In genomic region chr5:160133918-160134304, GRCh38 we compare ENCODE assay signal across 16 cellular contexts. TPM values are rescaled to one million over a fixed set of nuclear protein-coding genes. Genes with fewer than 3 reads are reported as not detected.
A peak's percentile ranks its signal among the peaks of the same experiment; 100 is the strongest.
DNase-seq lines count a peak whose midpoint lies in the region; ATAC-seq, FAIRE-seq and TF ChIP-seq lines count a peak whose summit lies in the region.
"Had no signal": no experiment of that assay in that cellular context is flagged by ENCODE, and none has a peak within 500 bp of the region (broad histone marks: within the 10 kb centered on the region; RNA-seq: fewer than 3 reads in every experiment).

No MANE protein-coding gene starts in this region.

- CTCF ChIA-PET in endothelial cell of umbilical vein (lab: Charles Lee) = interaction anchor here (1.0 to 2.0 kb wide), 5 partner anchors 53 to 257 kb away, joined by 3 to 10 read pairs (median 6); no protein-coding TSS in a partner anchor

- peak; percentile 13 to 26 for ATAC-seq in upper lobe of left lung (ENCODE audit: low FRiP score in 2 of 2)
- ATAC-seq in GM18520 (IDR thresholded peaks at IDR 0.05; ENCODE audit: unreplicated experiment) = no peak
- ATAC-seq: activated CD4-positive, CD25-positive, alpha-beta regulatory T cell treated with anti-CD3 and anti-CD28 coated beads, Interleukin-2, amount 50 U/mL, for 24 hours; natural killer cell treated with Interleukin-12 subunit alpha and Interleukin-12 subunit beta and Interleukin-15 and Interleukin-18, amount 100 ng/mL, for 72 hours had no signal

- H3K36me3 ChIP-seq in HUES64 (ENCODE audit: insufficient read depth, low read length) = no peaks in the 10 kb centered on the region
- no peaks in the 10 kb centered on the region for H3K36me3 ChIP-seq in endothelial cell of umbilical vein (ENCODE audit: control insufficient read depth in 2 of 2, extremely low read depth in 1 of 2, insufficient read depth in 2 of 2, low read length in 2 of 2)
- H3K36me3 ChIP-seq in mesendoderm (ENCODE audit: control insufficient read depth, insufficient read depth, low read length) = no peaks in the 10 kb centered on the region
- no peaks in the 10 kb centered on the region for H3K36me3 ChIP-seq in upper lobe of left lung
- H3K36me3 ChIP-seq: gastrocnemius medialis, stomach had no signal

- 8% methylated on average over 4 of the region's 7 CpGs for WGBS in HUES64
- WGBS in mesendoderm (ENCODE audit: extremely low coverage, insufficient coverage, low lambda C conversion rate) = no CpG with 5 or more reads among the region's 7 CpGs
- 51 to 83% methylated on average over 2 to 7 of the region's 7 CpGs for WGBS in upper lobe of left lung, 2 donors

- H3K4me3 ChIP-seq in HUES64 (ENCODE audit: low read length) (no peak overlapping the region), endothelial cell of umbilical vein (replicated peaks in 1 of 3; ENCODE audit: insufficient read depth in 1 of 3, low read depth in 1 of 3, low read length in 3 of 3) (no peak overlapping the region), mesendoderm (ENCODE audit: low read length) (no peak overlapping the region), upper lobe of left lung (peak overlapping the region in 2 of 4 donors; percentile 18 to 29)
- H3K4me3 ChIP-seq: lung, PC-9 had no signal

- TF ChIP-seq EP300 in upper lobe of left lung (IDR thresholded peaks at IDR 0.05) = no peak

- H3K18ac ChIP-seq in mesendoderm (ENCODE audit: low read length) = peak overlapping the region; percentile 98

- peak overlapping the region; percentile 88 for H2BK120ac ChIP-seq in mesendoderm (ENCODE audit: low read depth, low read length)

- H3K9me1 ChIP-seq in endothelial cell of umbilical vein (replicated peaks; ENCODE audit: control insufficient read depth, extremely low read depth, insufficient read depth, low read length) = no peaks in the 10 kb centered on the region

- POLR2A ChIA-PET in endothelial cell of umbilical vein (lab: Charles Lee) = interaction anchor here (0.6 kb wide), 1 partner anchor 30 kb away, joined by 3 read pairs; no protein-coding TSS in a partner anchor

- no peaks in the 10 kb centered on the region for H4K20me1 ChIP-seq in endothelial cell of umbilical vein (replicated peaks; ENCODE audit: control insufficient read depth, extremely low read depth, insufficient read depth, low read length)

- peaks cover 15% of the 10 kb centered on the region for H3K4me1 ChIP-seq in HUES64 (ENCODE audit: insufficient read depth, low read length)
- H3K4me1 ChIP-seq in endothelial cell of umbilical vein (ENCODE audit: control insufficient read depth, extremely low read depth, insufficient read depth, low read length) = peaks cover 4% of the 10 kb centered on the region
- H3K4me1 ChIP-seq in mesendoderm (ENCODE audit: control insufficient read depth, low read depth, low read length) = no peaks in the 10 kb centered on the region
- H3K4me1 ChIP-seq in upper lobe of left lung = peaks cover 0 to 6% (median 5%) of the 10 kb centered on the region in 4 donors

- H4K5ac ChIP-seq in mesendoderm (ENCODE audit: low read length) = no peak overlapping the region

- no peak overlapping the region for H3K23ac ChIP-seq in mesendoderm (ENCODE audit: low read length)

- peak overlapping the region; percentile 85 for H3K56ac ChIP-seq in mesendoderm (ENCODE audit: low read length)

- H3K4me2 ChIP-seq in endothelial cell of umbilical vein (ENCODE audit: insufficient read depth, low read length) (no peak overlapping the region), mesendoderm (ENCODE audit: low read length) (no peak overlapping the region)
- H3K4me2 ChIP-seq: PC-9 had no signal

- H3K79me1 ChIP-seq in mesendoderm (ENCODE audit: low read length) = no peaks in the 10 kb centered on the region

- TF ChIP-seq CTCF in endothelial cell of umbilical vein (IDR thresholded peaks at IDR 0.05; ENCODE audit: extremely low read depth in 1 of 2, insufficient read depth in 1 of 2, low read depth in 1 of 2, low read length in 2 of 2) (no peak), upper lobe of left lung (IDR thresholded peaks at IDR 0.05) (no peak)

- DNase-seq in endothelial cell of umbilical vein (ENCODE audit: low read depth, low spot score) (no peak), mesendoderm (peak; percentile 16), upper lobe of left lung (no peak), iPS-NIHi7 (ENCODE audit: extremely low spot score) (no peak)
- no peak for DNase-seq in activated CD8-positive, alpha-beta memory T cell treated with anti-CD3 and anti-CD28 coated beads, Interleukin-2, amount 50 U/mL, for 4 hours
- DNase-seq: NCI-H1930, NCI-H524 treated with DMSO at 0.1 percent for 48 hours, PC-9, T-helper 9 cell had no signal

- intact Hi-C loops in endothelial cell of umbilical vein (cut with micrococcal nuclease) = no loop called here

- no TSS peak for BruUV-seq in endothelial cell of umbilical vein (replicated peaks; lab: Mats Ljungman, UMichigan)

- peak overlapping the region; percentile 59 for H3K4ac ChIP-seq in mesendoderm (ENCODE audit: low read depth, low read length)

- H3K27me3 ChIP-seq in HUES64 (ENCODE audit: insufficient read depth, low read length) = no peaks in the 10 kb centered on the region
- no peaks in the 10 kb centered on the region for H3K27me3 ChIP-seq in endothelial cell of umbilical vein (ENCODE audit: control insufficient read depth in 2 of 2, insufficient read depth in 2 of 2, low read length in 2 of 2)
- no peaks in the 10 kb centered on the region for H3K27me3 ChIP-seq in mesendoderm (ENCODE audit: insufficient read depth, low read length, poor library complexity)
- H3K27me3 ChIP-seq in upper lobe of left lung = no peaks in the 10 kb centered on the region
- H3K27me3 ChIP-seq: gastrocnemius medialis had no signal

- H2BK15ac ChIP-seq in mesendoderm (replicated peaks; ENCODE audit: low read depth) = peak overlapping the region; percentile 94

- dilution Hi-C loops in endothelial cell of umbilical vein (cut with MboI; ENCODE audit: extremely low pct_ligation_motif_present, low sequenced_read_pairs) = no loop called here

- H3K9ac ChIP-seq in HUES64 (ENCODE audit: low read depth, low read length) (no peak overlapping the region), endothelial cell of umbilical vein (replicated peaks; ENCODE audit: extremely low read depth, insufficient read depth, low read length) (no peak overlapping the region), mesendoderm (ENCODE audit: low read length) (no peak overlapping the region)

- peak overlapping the region; percentile 86 for H4K8ac ChIP-seq in mesendoderm (ENCODE audit: low read depth, low read length)

- H3K9me3 ChIP-seq in HUES64 (ENCODE audit: insufficient read depth, low read depth, low read length) = no peaks in the 10 kb centered on the region
- H3K9me3 ChIP-seq in endothelial cell of umbilical vein (replicated peaks; ENCODE audit: control insufficient read depth, insufficient read depth, low read length) = no peaks in the 10 kb centered on the region
- H3K9me3 ChIP-seq in upper lobe of left lung = no peaks in the 10 kb centered on the region
- H3K9me3 ChIP-seq: gastrocnemius medialis, stomach had no signal

- TF ChIP-seq POLR2A in endothelial cell of umbilical vein (IDR thresholded peaks at IDR 0.05; ENCODE audit: low read depth, low read length) = no peak
- TF ChIP-seq POLR2A in upper lobe of left lung (IDR thresholded peaks at IDR 0.05) = no peak

- peak overlapping the region; percentile 96 for H2AFZ ChIP-seq in endothelial cell of umbilical vein (ENCODE audit: low read depth, low read length)
- H2AFZ ChIP-seq: PC-9 had no signal

- no peak overlapping the region for H2AK5ac ChIP-seq in mesendoderm (ENCODE audit: low read length)

- H3K27ac ChIP-seq in HUES64 (ENCODE audit: low read depth, low read length) (peak overlapping the region; percentile 86; the same call in 1 of the 2 replicates), endothelial cell of umbilical vein (ENCODE audit: insufficient read depth, low read depth, low read length) (no peak overlapping the region), mesendoderm (ENCODE audit: low read depth, low read length) (no peak overlapping the region), upper lobe of left lung (peak overlapping the region in 2 of 4 donors; percentile 18 to 21)
- H3K27ac ChIP-seq: gastrocnemius medialis, PC-9 had no signal

- FAIRE-seq in endothelial cell of umbilical vein (lab: Jason Lieb, UNC) = no peak

- H3K79me2 ChIP-seq in endothelial cell of umbilical vein (ENCODE audit: control insufficient read depth, insufficient read depth, low read length) = no peaks in the 10 kb centered on the region
- no peaks in the 10 kb centered on the region for H3K79me2 ChIP-seq in mesendoderm (ENCODE audit: control insufficient read depth, insufficient read depth, low read length)

- no peak overlapping the region for H2BK5ac ChIP-seq in mesendoderm (ENCODE audit: low read length)

TF ChIP-seq in endothelial cell of umbilical vein, 7 proteins besides CTCF, POLR2A, EP300 and RAD21:
- TF ChIP-seq MYC (IDR thresholded peaks at IDR 0.05; ENCODE audit: low read depth, low read length) (no peak), MAX (IDR thresholded peaks at IDR 0.05; ENCODE audit: insufficient read depth, insufficient read length) (no peak), FOS (IDR thresholded peaks at IDR 0.05; ENCODE audit: borderline replicate concordance, insufficient read depth, low read length) (no peak), POLR2AphosphoS5 (IDR thresholded peaks at IDR 0.05; ENCODE audit: insufficient read depth, low read depth, low read length) (no peak), JUN (IDR thresholded peaks at IDR 0.05; ENCODE audit: borderline replicate concordance, insufficient read depth, insufficient read length, low read depth) (no peak), EZH2 (IDR thresholded peaks at IDR 0.05; ENCODE audit: borderline replicate concordance, low read depth, low read length, severe bottlenecking) (no peak), GATA2 (IDR thresholded peaks at IDR 0.05; ENCODE audit: insufficient read depth, insufficient read length, low read depth, low read length) (no peak)

RNA-seq across cellular contexts. Expression of gene PWWP2A, which starts 14.7 kb away (rescaled TPM):
- polyA plus RNA-seq in HUES64 (2013, experiment 1 of 2) = 31.3 TPM
- polyA plus RNA-seq in HUES64 (2013, experiment 2 of 2) = 28.2 TPM
- total RNA-seq in endothelial cell of umbilical vein = 17.3 and 19.3 TPM in 2 replicates
- polyA plus RNA-seq in endothelial cell of umbilical vein = 4.6 and 4.8 TPM in 2 replicates
- 6.8 and 7.5 TPM in 2 replicates for polyA plus RNA-seq in endothelial cell of umbilical vein (2011; cell fraction: cytosol; rRNA removed)
- polyA plus RNA-seq in endothelial cell of umbilical vein (2011; cell fraction: nucleus; rRNA removed) = 13.2 and 13.6 TPM in 2 replicates
- polyA plus RNA-seq in endothelial cell of umbilical vein (2012) = 10.0 and 13.3 TPM in 2 replicates
- 11.3 and 14.6 TPM in 2 replicates for polyA minus RNA-seq in endothelial cell of umbilical vein
- 6.3 TPM for polyA minus RNA-seq in endothelial cell of umbilical vein (2011; cell fraction: cytosol; rRNA and poly(A)+ RNA removed)
- polyA minus RNA-seq in endothelial cell of umbilical vein (2011; cell fraction: nucleus; rRNA and poly(A)+ RNA removed) = 7.2 and 13.2 TPM in 2 replicates
- 29.9 TPM for polyA plus RNA-seq in mesendoderm (2013, experiment 1 of 2)
- polyA plus RNA-seq in mesendoderm (2013, experiment 2 of 2) = 29.7 TPM
- 10 to 100 TPM; 19.6 to 46.1 (median 33.8) TPM for total RNA-seq in upper lobe of left lung
